1 cellular context compared by ENCODE assay signal in the genomic region with DNA sequence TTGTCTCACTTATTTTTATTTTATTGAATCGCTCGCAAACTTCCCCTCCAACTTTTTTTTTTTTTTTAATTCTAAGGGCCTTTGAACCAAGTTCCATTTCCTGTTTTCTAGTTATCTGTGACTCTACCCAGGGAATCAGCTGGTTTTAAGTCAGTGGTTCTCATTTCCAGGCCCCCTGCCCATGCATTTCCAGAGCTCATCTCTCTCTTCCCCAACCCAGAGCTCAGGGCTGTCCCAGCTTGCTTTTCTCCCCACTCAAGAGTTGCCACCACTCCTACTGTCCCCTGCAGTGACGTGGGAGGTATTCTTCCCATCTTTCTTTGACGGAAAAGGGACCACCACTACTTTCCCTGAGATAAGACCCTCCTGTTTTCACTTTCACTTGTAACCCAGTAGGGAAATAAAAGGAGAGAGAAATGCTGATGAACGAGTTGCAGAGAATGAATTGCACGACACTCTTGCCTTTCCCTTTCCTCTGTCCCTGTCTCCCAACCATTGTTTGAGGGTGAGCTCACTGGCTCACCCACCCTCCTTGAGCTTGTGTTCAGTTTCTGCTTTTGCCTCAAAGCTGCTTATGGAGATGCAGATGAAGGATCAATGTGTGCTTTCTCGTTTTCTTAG.
TF ChIP-seq lines count a peak whose summit lies in the region.

No MANE protein-coding gene starts in this region.

TF ChIP-seq in IMR-90, 13 proteins besides CTCF, POLR2A, EP300 and RAD21 (continued from another document):
- TF ChIP-seq SMC3 (IDR thresholded peaks at IDR 0.05; ENCODE audit: low read depth, low read length), result no peak
TF ChIP-seq in IMR-90: peak in this region for 0.
